ENCODE assay signal across 1 cellular context in the genomic region with DNA sequence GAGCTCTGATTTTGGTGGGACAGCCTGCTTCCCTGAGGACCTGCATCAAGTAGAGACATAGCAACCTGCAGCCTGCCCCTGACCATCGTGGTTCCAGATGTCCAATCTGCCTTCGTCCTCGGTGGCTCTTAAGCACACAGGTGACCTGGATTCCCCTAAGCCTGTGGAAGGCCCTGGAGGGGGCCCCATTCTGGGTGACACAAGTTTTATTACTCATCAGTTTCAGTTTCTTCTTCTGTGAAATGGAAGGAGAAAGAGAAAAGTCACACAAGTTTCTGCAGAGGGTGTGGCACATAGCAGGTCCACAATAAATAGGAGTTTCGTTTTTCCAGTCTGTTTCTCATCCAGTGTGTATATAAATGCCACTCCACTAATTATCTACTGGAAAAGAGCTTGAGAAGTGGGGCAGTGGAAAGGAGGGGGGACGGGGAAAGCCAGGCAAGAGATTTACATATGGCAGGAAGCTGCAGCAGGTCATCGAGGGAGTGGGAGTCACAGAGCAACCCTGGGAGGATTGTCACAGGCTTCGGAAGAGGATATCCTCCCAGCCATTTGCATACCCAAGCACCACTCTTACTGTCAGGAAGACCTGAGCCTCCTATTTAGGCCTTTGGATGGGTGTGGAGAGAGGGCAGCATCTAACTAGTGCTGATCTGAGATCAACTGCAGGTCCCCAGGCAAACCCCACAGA.
TF ChIP-seq lines count a peak whose summit lies in the region.

No MANE protein-coding gene starts in this region.

TF ChIP-seq in GM12878, 131 proteins besides CTCF, POLR2A, EP300 and RAD21 (continued from another document):
- TF ChIP-seq, protein P1, sequence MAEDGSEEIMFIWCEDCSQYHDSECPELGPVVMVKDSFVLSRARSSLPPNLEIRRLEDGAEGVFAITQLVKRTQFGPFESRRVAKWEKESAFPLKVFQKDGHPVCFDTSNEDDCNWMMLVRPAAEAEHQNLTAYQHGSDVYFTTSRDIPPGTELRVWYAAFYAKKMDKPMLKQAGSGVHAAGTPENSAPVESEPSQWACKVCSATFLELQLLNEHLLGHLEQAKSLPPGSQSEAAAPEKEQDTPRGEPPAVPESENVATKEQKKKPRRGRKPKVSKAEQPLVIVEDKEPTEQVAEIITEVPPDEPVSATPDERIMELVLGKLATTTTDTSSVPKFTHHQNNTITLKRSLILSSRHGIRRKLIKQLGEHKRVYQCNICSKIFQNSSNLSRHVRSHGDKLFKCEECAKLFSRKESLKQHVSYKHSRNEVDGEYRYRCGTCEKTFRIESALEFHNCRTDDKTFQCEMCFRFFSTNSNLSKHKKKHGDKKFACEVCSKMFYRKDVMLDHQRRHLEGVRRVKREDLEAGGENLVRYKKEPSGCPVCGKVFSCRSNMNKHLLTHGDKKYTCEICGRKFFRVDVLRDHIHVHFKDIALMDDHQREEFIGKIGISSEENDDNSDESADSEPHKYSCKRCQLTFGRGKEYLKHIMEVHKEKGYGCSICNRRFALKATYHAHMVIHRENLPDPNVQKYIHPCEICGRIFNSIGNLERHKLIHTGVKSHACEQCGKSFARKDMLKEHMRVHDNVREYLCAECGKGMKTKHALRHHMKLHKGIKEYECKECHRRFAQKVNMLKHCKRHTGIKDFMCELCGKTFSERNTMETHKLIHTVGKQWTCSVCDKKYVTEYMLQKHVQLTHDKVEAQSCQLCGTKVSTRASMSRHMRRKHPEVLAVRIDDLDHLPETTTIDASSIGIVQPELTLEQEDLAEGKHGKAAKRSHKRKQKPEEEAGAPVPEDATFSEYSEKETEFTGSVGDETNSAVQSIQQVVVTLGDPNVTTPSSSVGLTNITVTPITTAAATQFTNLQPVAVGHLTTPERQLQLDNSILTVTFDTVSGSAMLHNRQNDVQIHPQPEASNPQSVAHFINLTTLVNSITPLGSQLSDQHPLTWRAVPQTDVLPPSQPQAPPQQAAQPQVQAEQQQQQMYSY (CRISPR knock-in tag; IDR thresholded peaks at IDR 0.05) = 0 out of 2 replicates have a peak, but pooled peaks have one; percentile 25
- TF ChIP-seq TBL1XR1 (IDR thresholded peaks at IDR 0.05; ENCODE audit: low read depth, low read length) (no peak), FOXM1 (IDR thresholded peaks at IDR 0.05; ENCODE audit: low read depth, low read length) (peak; percentile 63; the same call in 1 of the 2 replicates)
- TF ChIP-seq, protein P2, sequence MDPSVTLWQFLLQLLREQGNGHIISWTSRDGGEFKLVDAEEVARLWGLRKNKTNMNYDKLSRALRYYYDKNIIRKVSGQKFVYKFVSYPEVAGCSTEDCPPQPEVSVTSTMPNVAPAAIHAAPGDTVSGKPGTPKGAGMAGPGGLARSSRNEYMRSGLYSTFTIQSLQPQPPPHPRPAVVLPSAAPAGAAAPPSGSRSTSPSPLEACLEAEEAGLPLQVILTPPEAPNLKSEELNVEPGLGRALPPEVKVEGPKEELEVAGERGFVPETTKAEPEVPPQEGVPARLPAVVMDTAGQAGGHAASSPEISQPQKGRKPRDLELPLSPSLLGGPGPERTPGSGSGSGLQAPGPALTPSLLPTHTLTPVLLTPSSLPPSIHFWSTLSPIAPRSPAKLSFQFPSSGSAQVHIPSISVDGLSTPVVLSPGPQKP (IDR thresholded peaks at IDR 0.05; ENCODE audit: low read depth, low read length) = no peak
